Comparison of ENCODE assay signal across 21 cellular contexts in genomic region chr4:108473163-108473720, GRCh38.
A peak's percentile ranks its signal among the peaks of the same experiment; 100 is the strongest.
DNase-seq lines count a peak whose midpoint lies in the region; ATAC-seq and TF ChIP-seq lines count a peak whose summit lies in the region.
"Had no signal": no experiment of that assay in that cellular context is flagged by ENCODE, and none has a peak within 500 bp of the region (broad histone marks: within the 10 kb centered on the region; RNA-seq: fewer than 3 reads in every experiment).

No MANE protein-coding gene starts in this region.

- CTCF ChIA-PET in MCF 10A (lab: Yijun Ruan, JAX) (interaction anchor here (0.7 kb wide), 3 partner anchors 17 to 189 kb away, joined by 3 to 4 read pairs (median 3); no protein-coding TSS in a partner anchor), mammary epithelial cell (lab: Charles Lee; ENCODE audit: low non-redundant PET) (interaction anchor here (0.5 kb wide), 1 partner anchor 59 kb away, joined by 3 read pairs; no protein-coding TSS in a partner anchor)

- H3K9ac ChIP-seq in mammary epithelial cell (ENCODE audit: insufficient read depth, low read length) (no peak overlapping the region), OCI-LY3 (ENCODE audit: low read length) (no peak overlapping the region)

- H4K20me1 ChIP-seq in mammary epithelial cell (ENCODE audit: insufficient read depth, low read length): no peaks in the 10 kb centered on the region
- no peaks in the 10 kb centered on the region for H4K20me1 ChIP-seq in OCI-LY3 (ENCODE audit: insufficient read depth, low read length)

- ATAC-seq in GM19351 (IDR thresholded peaks at IDR 0.05; ENCODE audit: unreplicated experiment) (no peak), T-helper 17 cell (no peak)
- ATAC-seq: activated CD8-positive, alpha-beta T cell treated with anti-CD3 and anti-CD28 coated beads for 36 hours; activated T-cell treated with anti-CD3 and anti-CD28 coated beads, Interleukin-2, amount 50 U/mL, for 72 hours; Panc1 had no signal

- no peaks in the 10 kb centered on the region for H3K9me3 Mint-ChIP-seq in MCF 10A (ENCODE audit: unreplicated experiment)
- H3K9me3 Mint-ChIP-seq: activated CD8-positive, alpha-beta T cell treated with anti-CD3 and anti-CD28 coated beads for 36 hours; CD8-positive, alpha-beta memory T cell; type B pancreatic cell had no signal

- POLR2A ChIA-PET in MCF 10A (lab: Yijun Ruan, JAX): no interaction called here

- 86% methylated on average over 2 of the region's 2 CpGs for WGBS in mammary epithelial cell (ENCODE audit: low coverage, missing lambda C conversion rate)

- H2AFZ ChIP-seq in mammary epithelial cell (ENCODE audit: low read depth, low read length): no peak overlapping the region
- H2AFZ ChIP-seq in OCI-LY3 (ENCODE audit: low read depth, low read length): no peak overlapping the region

- H3K4me1 ChIP-seq in mammary epithelial cell (ENCODE audit: insufficient read depth, low read length) (no peaks in the 10 kb centered on the region), OCI-LY3 (ENCODE audit: low read length) (0 out of 2 replicates have a peak, but pooled peaks cover 2% of the 10 kb centered on the region)
- H3K4me1 ChIP-seq: SJCRH30 had no signal

- TF ChIP-seq CTCF in MCF 10A (IDR thresholded peaks at IDR 0.05; ENCODE audit: unreplicated experiment) (no peak), mammary epithelial cell (conservative IDR thresholded peaks at IDR 0.05 in 1 of 2, IDR thresholded peaks at IDR 0.05 in 1 of 2; ENCODE audit: extremely low read depth in 1 of 2, insufficient read depth in 1 of 2, low read depth in 1 of 2, low read length in 2 of 2) (no peak), OCI-LY3 (IDR thresholded peaks at IDR 0.05; ENCODE audit: low read depth, low read length) (peak; percentile 43), fibroblast of mammary gland (conservative IDR thresholded peaks at IDR 0.05; ENCODE audit: control insufficient read depth, insufficient read depth, low read depth, low read length) (no peak)

- H3K36me3 Mint-ChIP-seq in MCF 10A (ENCODE audit: insufficient read depth, unreplicated experiment): no peaks in the 10 kb centered on the region
- H3K36me3 Mint-ChIP-seq in T-helper 17 cell (ENCODE audit: low read depth): no peaks in the 10 kb centered on the region
- H3K36me3 Mint-ChIP-seq: activated naive CD4-positive, alpha-beta T cell treated with anti-CD3 and anti-CD28 coated beads, Interleukin-2, amount 50 U/mL, for 72 hours; CD8-positive, alpha-beta memory T cell; type B pancreatic cell had no signal

- H3K27me3 Mint-ChIP-seq in MCF 10A (ENCODE audit: insufficient read depth, unreplicated experiment) (no peaks in the 10 kb centered on the region), T-helper 17 cell (no peaks in the 10 kb centered on the region)
- H3K27me3 Mint-ChIP-seq: activated CD8-positive, alpha-beta T cell treated with anti-CD3 and anti-CD28 coated beads for 36 hours had no signal

- peaks cover 5% of the 10 kb centered on the region for H3K4me1 Mint-ChIP-seq in MCF 10A (ENCODE audit: insufficient read depth, unreplicated experiment)
- peaks cover 4% of the 10 kb centered on the region for H3K4me1 Mint-ChIP-seq in T-helper 17 cell

- peak; percentile 7 for DNase-seq in MCF 10A (ENCODE audit: unreplicated experiment)
- no peak for DNase-seq in mammary epithelial cell
- DNase-seq in fibroblast of mammary gland (ENCODE audit: low read depth): peak; percentile 12
- DNase-seq in activated T-cell treated with anti-CD3 and anti-CD28 coated beads for 4 hours: no peak
- no peak for DNase-seq in DMS114 treated with DMSO at 0.1 percent for 48 hours (lab: John Stamatoyannopoulos, UW; ENCODE audit: unreplicated experiment)
- no peak for DNase-seq in T-helper 17 cell
- DNase-seq: activated CD8-positive, alpha-beta T cell treated with anti-CD3 and anti-CD28 coated beads for 36 hours; activated T-cell treated with anti-CD3 and anti-CD28 coated beads, Interleukin-2, amount 50 U/mL, for 72 hours; CD8-positive, alpha-beta memory T cell; hypothalamus; islet precursor cell; NCI-H1436; nucleus accumbens; SJCRH30; stimulated activated CD4-positive, alpha-beta T cell treated with anti-CD3 and anti-CD28 coated beads, Interleukin-12 subunit alpha, Interleukin-12 subunit beta, amount 100 ng/mL, for 4 hours had no signal

- intact Hi-C loops in MCF 10A (cut with micrococcal nuclease) (no loop called here), mammary epithelial cell (cut with micrococcal nuclease) (no loop called here)

- H3K4me3 Mint-ChIP-seq in MCF 10A (ENCODE audit: unreplicated experiment) (no peak overlapping the region), T-helper 17 cell (no peak overlapping the region)
- H3K4me3 Mint-ChIP-seq: activated CD8-positive, alpha-beta T cell treated with anti-CD3 and anti-CD28 coated beads for 36 hours; activated T-cell treated with anti-CD3 and anti-CD28 coated beads, Interleukin-2, amount 50 U/mL, for 72 hours; CD8-positive, alpha-beta memory T cell; type B pancreatic cell had no signal

- dilution Hi-C loops in mammary epithelial cell (cut with HindIII; ENCODE audit: low sequenced_read_pairs): no loop called here

- H3K27ac Mint-ChIP-seq in MCF 10A (ENCODE audit: low read depth, unreplicated experiment): no peak overlapping the region
- H3K27ac Mint-ChIP-seq in T-helper 17 cell: no peak overlapping the region
- H3K27ac Mint-ChIP-seq: activated CD8-positive, alpha-beta T cell treated with anti-CD3 and anti-CD28 coated beads for 36 hours; activated naive CD4-positive, alpha-beta T cell treated with anti-CD3 and anti-CD28 coated beads, Interleukin-2, amount 50 U/mL, for 72 hours; activated T-cell treated with anti-CD3 and anti-CD28 coated beads, Interleukin-2, amount 50 U/mL, for 72 hours; CD8-positive, alpha-beta memory T cell; type B pancreatic cell had no signal

- H3K4me3 ChIP-seq in mammary epithelial cell (replicated peaks in 1 of 3; ENCODE audit: insufficient read depth in 1 of 3, low read depth in 2 of 3, low read length in 3 of 3) (no peak overlapping the region), OCI-LY3 (ENCODE audit: low read length) (no peak overlapping the region), fibroblast of mammary gland (ENCODE audit: control insufficient read depth, low read depth, low read length) (no peak overlapping the region)
- H3K4me3 ChIP-seq: lung, SJCRH30 had no signal

- H3K27ac ChIP-seq in mammary epithelial cell (ENCODE audit: insufficient read depth, low read depth, low read length): no peak overlapping the region
- H3K27ac ChIP-seq in OCI-LY3 (ENCODE audit: low read length): no peak overlapping the region
- H3K27ac ChIP-seq: SJCRH30 had no signal

- H3K27me3 ChIP-seq in mammary epithelial cell (ENCODE audit: insufficient read depth, low read length) (no peaks in the 10 kb centered on the region), OCI-LY3 (ENCODE audit: low read depth, low read length) (no peaks in the 10 kb centered on the region)
- H3K27me3 ChIP-seq: SJCRH30 had no signal

- no peaks in the 10 kb centered on the region for H3K36me3 ChIP-seq in mammary epithelial cell (ENCODE audit: insufficient read depth, low read length)
- no peaks in the 10 kb centered on the region for H3K36me3 ChIP-seq in OCI-LY3 (replicated peaks; ENCODE audit: low read depth, low read length)
- H3K36me3 ChIP-seq: SJCRH30 had no signal

- H3K4me2 ChIP-seq in mammary epithelial cell (ENCODE audit: insufficient read depth, low read depth, low read length): no peak overlapping the region
- no peak overlapping the region for H3K4me2 ChIP-seq in OCI-LY3 (ENCODE audit: low read length)

- no TSS peak for BruUV-seq in MCF 10A (replicated peaks; lab: Mats Ljungman, UMichigan)
- BruUV-seq in mammary epithelial cell (replicated peaks; lab: Mats Ljungman, UMichigan): no TSS peak

- in situ Hi-C loops in mammary epithelial cell (cut with MboI; ENCODE audit: low sequenced_read_pairs in 2 of 2): no loop called here

- H3K9me3 ChIP-seq in mammary epithelial cell (replicated peaks; ENCODE audit: insufficient read depth, low read length) (no peaks in the 10 kb centered on the region), OCI-LY3 (ENCODE audit: insufficient read depth, low read length) (no peaks in the 10 kb centered on the region), T-helper 17 cell (ENCODE audit: control insufficient read depth, low read length, poor library complexity, severe bottlenecking) (no peaks in the 10 kb centered on the region)
- H3K9me3 ChIP-seq: SJCRH30 had no signal

- H3K79me2 ChIP-seq in mammary epithelial cell (ENCODE audit: insufficient read depth, low read length) (no peaks in the 10 kb centered on the region), OCI-LY3 (ENCODE audit: low read length) (no peaks in the 10 kb centered on the region)

Comparison
In these comparisons a context has a peak if more than half of its experiments do, and no peak if none do; other contexts are left out.
1. DNase-seq: peak in MCF 10A (single experiment) and fibroblast of mammary gland (single experiment); none in mammary epithelial cell (single experiment), activated T-cell treated with anti-CD3 and anti-CD28 coated beads for 4 hours (single experiment), DMS114 treated with DMSO at 0.1 percent for 48 hours (single experiment) and T-helper 17 cell (0 of 3).